8 cellular contexts compared by ENCODE assay signal in genomic region chr13:75537401-75538365, GRCh38.
DNase-seq lines count a peak whose midpoint lies in the region; ATAC-seq and TF ChIP-seq lines count a peak whose summit lies in the region.

Gene COMMD6 (minus strand): TSS chr13:75537841. CDS start chr13:75537805, 36 bp downstream.

- peak; percentile 86 for DNase-seq in AG10803 (ENCODE audit: low read depth)
- peak; percentile 93 for DNase-seq in NCI-H2227 treated with DMSO at 0.1 percent for 48 hours (lab: John Stamatoyannopoulos, UW)
- peak; percentile 43 to 46 (median 44) for DNase-seq in activated CD4-positive, CD25-positive, alpha-beta regulatory T cell (lab: John Stamatoyannopoulos, UW)
- peak; percentile 35 to 41 for DNase-seq in central memory CD8-positive, alpha-beta T cell (ENCODE audit: low spot score in 2 of 2)
- DNase-seq in iris pigment epithelial cell (ENCODE audit: low read depth), result peak; percentile 82
- peak; percentile 64 for DNase-seq in stimulated activated CD4-positive, alpha-beta T cell treated with anti-CD3 and anti-CD28 coated beads, Interleukin-12 subunit alpha, Interleukin-12 subunit beta, amount 100 ng/mL, for 4 hours

- peak within 1 kb of the TSS; percentile 95 for H3K4me3 Mint-ChIP-seq in central memory CD8-positive, alpha-beta T cell

- peaks cover 39% of the 10 kb centered on the region for H3K4me1 Mint-ChIP-seq in central memory CD8-positive, alpha-beta T cell

- H3K36me3 Mint-ChIP-seq in central memory CD8-positive, alpha-beta T cell (ENCODE audit: insufficient read depth), result peaks cover 8% of the 10 kb centered on the region

- no peaks in the 10 kb centered on the region for H3K27me3 Mint-ChIP-seq in central memory CD8-positive, alpha-beta T cell

- ATAC-seq in GM18907 (IDR thresholded peaks at IDR 0.05; ENCODE audit: unreplicated experiment) (peak; percentile 99), HG03139 (IDR thresholded peaks at IDR 0.05; ENCODE audit: unreplicated experiment) (peak; percentile 96)
- peak; percentile 87 for ATAC-seq in central memory CD8-positive, alpha-beta T cell (replicated peaks; ENCODE audit: extremely low read depth, poor library complexity, severe bottlenecking)

- H3K27ac Mint-ChIP-seq in central memory CD8-positive, alpha-beta T cell (ENCODE audit: low read depth), result peak within 1 kb of the TSS; percentile 91

- peak within 1 kb of the TSS; percentile 98 for H3K4me3 ChIP-seq in AG10803 (ENCODE audit: low read length)

- TF ChIP-seq CTCF in AG10803 (conservative IDR thresholded peaks at IDR 0.05; ENCODE audit: low read length), result peak; percentile 25; the same call in 1 of the 2 replicates

- H3K9me3 Mint-ChIP-seq in central memory CD8-positive, alpha-beta T cell, result no peaks in the 10 kb centered on the region

Comparison
In these comparisons a context has a peak if more than half of its experiments do, and no peak if none do; other contexts are left out.
1. Peak in every context shown above with its lines: DNase-seq, ATAC-seq and H3K4me3 ChIP-seq.
2. DNase-seq: peak in every context shown above with its lines; median percentile 93 in NCI-H2227 treated with DMSO at 0.1 percent for 48 hours; 86 in AG10803; 82 in iris pigment epithelial cell; 64 in stimulated activated CD4-positive, alpha-beta T cell treated with anti-CD3 and anti-CD28 coated beads, Interleukin-12 subunit alpha, Interleukin-12 subunit beta, amount 100 ng/mL, for 4 hours; 44 in activated CD4-positive, CD25-positive, alpha-beta regulatory T cell; 38 in central memory CD8-positive, alpha-beta T cell.